24 cellular contexts compared by ENCODE assay signal in genomic region chr10:96703358-96703757, GRCh38. TPM values are rescaled to one million over a fixed set of nuclear protein-coding genes. Genes with fewer than 3 reads are reported as not detected.
DNase-seq lines count a peak whose midpoint lies in the region; ATAC-seq and TF ChIP-seq lines count a peak whose summit lies in the region.
"Had no signal": no experiment of that assay in that cellular context is flagged by ENCODE, and none has a peak within 500 bp of the region (broad histone marks: within the 10 kb centered on the region; RNA-seq: fewer than 3 reads in every experiment).

No MANE protein-coding gene starts in this region.

- peaks cover 0 to 75% (median 5%) of the 10 kb centered on the region in 6 donors for H3K36me3 ChIP-seq in spleen
- H3K36me3 ChIP-seq in smooth muscle cell (ENCODE audit: low read depth) = no peaks in the 10 kb centered on the region
- H3K36me3 ChIP-seq: lower lobe of right lung, SJSA1, uterus had no signal

- no peak overlapping the region for H3K4me2 ChIP-seq in smooth muscle cell

- H3K4me3 ChIP-seq in spleen (peak overlapping the region in 2 of 8 donors; percentile 3 to 45), smooth muscle cell (no peak overlapping the region)
- H3K4me3 ChIP-seq: K562, lower lobe of right lung, SJSA1, uterus had no signal

- DNase-seq in SIG-M5 treated with dmso at 0.1 percent for 504 hours (lab: John Stamatoyannopoulos, UW; ENCODE audit: unreplicated experiment) = peak; percentile 39
- no peak for DNase-seq in SIG-M5 (lab: John Stamatoyannopoulos, UW)
- DNase-seq in MV-4-11 (lab: John Stamatoyannopoulos, UW) = peak; percentile 64
- DNase-seq in SKM-1 treated with dmso at 0.1 percent for 144 hours (lab: John Stamatoyannopoulos, UW; ENCODE audit: unreplicated experiment) = peak; percentile 48
- no peak for DNase-seq in spleen
- no peak for DNase-seq in smooth muscle cell (lab: John Stamatoyannopoulos, UW; ENCODE audit: unreplicated experiment)
- no peak for DNase-seq in ecto neural progenitor cell (ENCODE audit: low spot score)
- DNase-seq: activated CD4-positive, alpha-beta memory T cell treated with anti-CD3 and anti-CD28 coated beads, Interleukin-2, amount 10 ng/mL, durations not matched to agents 7 days and 5 days; activated CD4-positive, CD25-positive, alpha-beta regulatory T cell; activated naive CD4-positive, alpha-beta T cell treated with anti-CD3 and anti-CD28 coated beads for 36 hours; activated T-cell treated with anti-CD3 and anti-CD28 coated beads for 4 hours; anterior cingulate cortex; lower lobe of right lung; NCI-H1105 treated with DMSO at 0.1 percent for 48 hours; NCI-H446 treated with DMSO at 0.1 percent for 48 hours; NK-92 treated with Interleukin-12 subunit alpha and Interleukin-12 subunit beta, amount 100 ng/mL, for 24 hours; right cardiac atrium; stimulated activated CD4-positive, alpha-beta T cell treated with anti-CD3 and anti-CD28 coated beads, Interleukin-15, amount 100 ng/mL, for 24 hours; uterus had no signal

- TF ChIP-seq CTCF in spleen (IDR thresholded peaks at IDR 0.05 in 8 of 11, conservative IDR thresholded peaks at IDR 0.05 in 3 of 11) (no peak), smooth muscle cell (IDR thresholded peaks at IDR 0.05; ENCODE audit: borderline replicate concordance, insufficient read depth, poor library complexity, severe bottlenecking) (no peak)

- H3K9me3 ChIP-seq in spleen (no peaks in the 10 kb centered on the region), smooth muscle cell (replicated peaks; ENCODE audit: low read depth) (no peaks in the 10 kb centered on the region)
- H3K9me3 ChIP-seq: lower lobe of right lung, SJSA1, uterus had no signal

- TF ChIP-seq POLR2A in spleen (IDR thresholded peaks at IDR 0.05) = no peak

- H3K9ac ChIP-seq in smooth muscle cell (ENCODE audit: low read depth) = no peak overlapping the region

- H3K27ac ChIP-seq in spleen (peak overlapping the region in 7 of 8 donors; percentile 31 to 90 (median 88)), smooth muscle cell (ENCODE audit: low read depth) (no peak overlapping the region)
- H3K27ac ChIP-seq: 22Rv1, lower lobe of right lung, SJSA1, uterus had no signal

- no peak overlapping the region for H2AFZ ChIP-seq in smooth muscle cell (ENCODE audit: low read depth)

- no peaks in the 10 kb centered on the region for H4K20me1 ChIP-seq in smooth muscle cell (ENCODE audit: low read depth)

- WGBS in spleen, 5 donors = 26 to 48% (median 34%) methylated on average over 4 of the region's 4 CpGs
- WGBS in smooth muscle cell (ENCODE audit: low lambda C conversion rate) = 80% methylated on average over 4 of the region's 4 CpGs

- no peaks in the 10 kb centered on the region for H3F3A ChIP-seq in smooth muscle cell (ENCODE audit: low read depth)

- H3K4me1 ChIP-seq in spleen (peaks cover 35 to 100% (median 83%) of the 10 kb centered on the region in 6 donors), smooth muscle cell (ENCODE audit: low read depth) (no peaks in the 10 kb centered on the region)
- H3K4me1 ChIP-seq: SJSA1, uterus had no signal

- no peak for ATAC-seq in HG02884 (IDR thresholded peaks at IDR 0.05; ENCODE audit: unreplicated experiment)
- ATAC-seq: K562, lower lobe of right lung, right cardiac atrium had no signal

- no peaks in the 10 kb centered on the region for H3K79me2 ChIP-seq in smooth muscle cell (ENCODE audit: low read depth)

- intact Hi-C loops in spleen (cut with DNase I; ENCODE audit: low total_unique reads) = no loop called here

- no peaks in the 10 kb centered on the region for H3K27me3 ChIP-seq in spleen (replicated peaks in 1 of 7)
- no peaks in the 10 kb centered on the region for H3K27me3 ChIP-seq in smooth muscle cell (ENCODE audit: low read depth)
- H3K27me3 ChIP-seq: SJSA1, uterus had no signal

RNA-seq across cellular contexts. Expression of gene PIK3AP1, which starts 17.0 kb away (rescaled TPM):
- 100 to 1,000 TPM; 126 to 256 (median 196) TPM for total RNA-seq in spleen
- polyA plus RNA-seq in spleen = 10 to 100 TPM; 59.8 to 84.1 (median 62.7) TPM
- total RNA-seq in smooth muscle cell = 0.09 and 1.2 TPM in 2 replicates
- not detected in 2 replicates for polyA plus RNA-seq in smooth muscle cell
- polyA plus RNA-seq: keratinocyte had no signal

Comparison
In these comparisons a context has a peak if more than half of its experiments do, and no peak if none do; other contexts are left out.
1. DNase-seq: peak in SIG-M5 treated with dmso at 0.1 percent for 504 hours (single experiment), MV-4-11 (single experiment) and SKM-1 treated with dmso at 0.1 percent for 144 hours (single experiment); none in SIG-M5 (single experiment), spleen (single experiment), smooth muscle cell (single experiment) and ecto neural progenitor cell (single experiment).
2. RNA of gene PIK3AP1, which starts 17.0 kb away (total RNA-seq): 126 to 256 TPM in spleen; 0.09 to 1.2 TPM in smooth muscle cell; every median in the first group is over 10 times any median in the second.